Comparison of ENCODE assay signal across 1 cellular context in the genomic region with DNA sequence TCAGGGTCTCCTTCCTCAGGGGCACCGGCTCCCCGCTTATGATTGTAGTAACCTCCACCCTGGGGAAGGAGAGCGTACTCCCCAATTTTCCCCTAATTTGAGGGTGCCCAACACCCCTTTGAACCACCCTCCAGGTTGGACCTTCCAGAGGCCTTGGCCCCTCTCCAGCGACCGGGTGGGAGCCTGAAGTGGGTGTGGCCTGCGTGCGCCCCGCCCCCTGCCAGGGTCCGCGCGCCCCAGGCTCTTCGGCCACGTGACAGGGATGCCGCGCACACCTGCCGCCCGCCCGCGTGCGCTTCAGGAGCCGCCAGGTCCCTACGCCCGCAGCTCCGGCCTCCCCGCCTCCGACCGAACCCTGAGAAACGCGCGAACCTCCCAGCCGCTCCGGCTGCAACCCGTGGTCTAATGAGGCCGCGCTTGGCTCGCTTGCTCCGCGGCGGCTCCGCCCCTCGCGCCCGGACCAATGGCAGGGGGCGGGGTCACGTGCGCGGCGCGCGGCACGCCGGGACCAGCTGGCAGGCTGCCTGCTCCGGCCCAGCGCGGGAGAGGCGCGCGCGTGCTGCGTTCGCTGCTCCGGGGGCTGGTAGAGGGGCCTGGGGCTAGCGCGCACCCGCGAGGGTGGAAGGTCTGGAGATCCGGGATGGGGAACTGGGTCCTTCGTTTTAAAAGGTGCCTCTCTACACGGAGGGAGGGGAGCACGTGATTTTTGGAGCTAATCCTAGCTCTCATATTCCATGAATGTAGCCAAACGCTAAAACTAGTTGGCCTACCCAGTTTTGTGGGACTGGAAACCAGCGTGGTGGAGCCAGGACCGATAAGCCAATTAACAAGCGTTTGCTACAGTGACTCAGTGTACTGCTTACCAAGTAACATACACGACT.
TF ChIP-seq lines count a peak whose summit lies in the region.

A gene (minus strand): TSS at position 404 of the 881 bp plus-strand sequence. CDS start 618 bp downstream, outside the sequence.

TF ChIP-seq in K562, 482 proteins besides CTCF, POLR2A, EP300 and RAD21 (continued from another document):
- TF ChIP-seq, protein P1, sequence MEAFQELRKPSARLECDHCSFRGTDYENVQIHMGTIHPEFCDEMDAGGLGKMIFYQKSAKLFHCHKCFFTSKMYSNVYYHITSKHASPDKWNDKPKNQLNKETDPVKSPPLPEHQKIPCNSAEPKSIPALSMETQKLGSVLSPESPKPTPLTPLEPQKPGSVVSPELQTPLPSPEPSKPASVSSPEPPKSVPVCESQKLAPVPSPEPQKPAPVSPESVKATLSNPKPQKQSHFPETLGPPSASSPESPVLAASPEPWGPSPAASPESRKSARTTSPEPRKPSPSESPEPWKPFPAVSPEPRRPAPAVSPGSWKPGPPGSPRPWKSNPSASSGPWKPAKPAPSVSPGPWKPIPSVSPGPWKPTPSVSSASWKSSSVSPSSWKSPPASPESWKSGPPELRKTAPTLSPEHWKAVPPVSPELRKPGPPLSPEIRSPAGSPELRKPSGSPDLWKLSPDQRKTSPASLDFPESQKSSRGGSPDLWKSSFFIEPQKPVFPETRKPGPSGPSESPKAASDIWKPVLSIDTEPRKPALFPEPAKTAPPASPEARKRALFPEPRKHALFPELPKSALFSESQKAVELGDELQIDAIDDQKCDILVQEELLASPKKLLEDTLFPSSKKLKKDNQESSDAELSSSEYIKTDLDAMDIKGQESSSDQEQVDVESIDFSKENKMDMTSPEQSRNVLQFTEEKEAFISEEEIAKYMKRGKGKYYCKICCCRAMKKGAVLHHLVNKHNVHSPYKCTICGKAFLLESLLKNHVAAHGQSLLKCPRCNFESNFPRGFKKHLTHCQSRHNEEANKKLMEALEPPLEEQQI (IDR thresholded peaks at IDR 0.05) = no peak
TF ChIP-seq in K562: peak in this region for 122.
